In genomic region chr9:37499297-37499696, GRCh38 we compare ENCODE assay signal across 17 cellular contexts. TPM values are rescaled to one million over a fixed set of nuclear protein-coding genes. Genes with fewer than 3 reads are reported as not detected.
A peak's percentile ranks its signal among the peaks of the same experiment; 100 is the strongest.
DNase-seq lines count a peak whose midpoint lies in the region; ATAC-seq, FAIRE-seq and TF ChIP-seq lines count a peak whose summit lies in the region.
"Had no signal": no experiment of that assay in that cellular context is flagged by ENCODE, and none has a peak within 500 bp of the region (broad histone marks: within the 10 kb centered on the region; RNA-seq: fewer than 3 reads in every experiment).

No MANE protein-coding gene starts in this region.

- peak overlapping the region in 1 of 2 experiments; percentile 20; a peak in 2 of 6 replicates for H3K27ac ChIP-seq in A549
- H3K27ac ChIP-seq in upper lobe of right lung = no peak overlapping the region
- H3K27ac ChIP-seq: BLaER1 treated with 17β-estradiol and CSF1 and Interleukin-3, amounts not matched to agents 10 nM and 100 nM had no signal

- TF ChIP-seq EP300 in A549 (IDR thresholded peaks at IDR 0.05) = no peak

- no peak for TF ChIP-seq RAD21 in A549 (conservative IDR thresholded peaks at IDR 0.05 in 1 of 2, IDR thresholded peaks at IDR 0.05 in 1 of 2)

- H3K36me3 Mint-ChIP-seq in activated T-cell treated with anti-CD3 and anti-CD28 coated beads, Interleukin-2, amount 50 U/mL, for 24 hours (ENCODE audit: low read depth) = peaks cover 95% of the 10 kb centered on the region
- H3K36me3 Mint-ChIP-seq in T-helper 17 cell (ENCODE audit: low read depth) (peaks cover 7% of the 10 kb centered on the region), immature natural killer cell (peaks cover 38 to 73% (median 47%) of the 10 kb centered on the region in 3 donors)

- no peaks in the 10 kb centered on the region for H3K27me3 ChIP-seq in upper lobe of right lung
- H3K27me3 ChIP-seq: BLaER1 treated with 17β-estradiol and CSF1 and Interleukin-3, amounts not matched to agents 10 nM and 100 nM had no signal

- CTCF ChIA-PET in A549 (lab: Yijun Ruan, JAX) = no interaction called here

- no peak for DNase-seq in activated T-cell treated with anti-CD3 and anti-CD28 coated beads, Interleukin-2, amount 50 U/mL, for 24 hours
- no peak for DNase-seq in activated T-cell treated with anti-CD3 and anti-CD28 coated beads, Interleukin-2, amount 50 U/mL, for 48 hours
- no peak for DNase-seq in A549 (ENCODE audit: low read depth in 1 of 2, low spot score in 1 of 2)
- DNase-seq in T-helper 17 cell = no peak
- DNase-seq in stimulated activated naive CD8-positive, alpha-beta T cell treated with anti-CD3 and anti-CD28 coated beads, Interleukin-15, amount 100 ng/mL, for 72 hours = no peak
- no peak for DNase-seq in upper lobe of right lung
- DNase-seq in immature natural killer cell = no peak
- DNase-seq: 8988T; Calu3; CD8-positive, alpha-beta T cell; DMS79 treated with DMSO at 0.1 percent for 48 hours; GF-D8; H9 had no signal

- peaks cover 30% of the 10 kb centered on the region for H3K4me1 Mint-ChIP-seq in activated T-cell treated with anti-CD3 and anti-CD28 coated beads, Interleukin-2, amount 50 U/mL, for 24 hours (ENCODE audit: low read depth)
- peaks cover 27% of the 10 kb centered on the region for H3K4me1 Mint-ChIP-seq in T-helper 17 cell
- H3K4me1 Mint-ChIP-seq in stimulated activated naive CD8-positive, alpha-beta T cell treated with anti-CD3 and anti-CD28 coated beads, Interleukin-15, amount 100 ng/mL, for 72 hours = peaks cover 25% of the 10 kb centered on the region
- peaks cover 27 to 29% of the 10 kb centered on the region in 2 donors for H3K4me1 Mint-ChIP-seq in immature natural killer cell
- H3K4me1 Mint-ChIP-seq: B cell, H9 had no signal

- no peak for TF ChIP-seq POLR2A in A549 (IDR thresholded peaks at IDR 0.05; ENCODE audit: low read length)

- intact Hi-C loops in upper lobe of right lung (cut with DNase I) = no loop called here

- H3K27ac Mint-ChIP-seq in activated T-cell treated with anti-CD3 and anti-CD28 coated beads, Interleukin-2, amount 50 U/mL, for 24 hours = peak overlapping the region; percentile 61
- H3K27ac Mint-ChIP-seq in T-helper 17 cell (peak overlapping the region; percentile 9), immature natural killer cell (peak overlapping the region in 1 of 6 donors; percentile 71)
- peak overlapping the region; percentile 80 to 96 for H3K27ac Mint-ChIP-seq in stimulated activated naive CD8-positive, alpha-beta T cell treated with anti-CD3 and anti-CD28 coated beads, Interleukin-15, amount 100 ng/mL, for 72 hours
- H3K27ac Mint-ChIP-seq: B cell; CD8-positive, alpha-beta T cell; H9 had no signal

- POLR2A ChIA-PET in A549 (lab: Yijun Ruan, JAX) = no interaction called here

- H3K4me2 ChIP-seq in A549 = no peak overlapping the region
- H3K4me2 ChIP-seq: BLaER1 treated with 17β-estradiol and CSF1 and Interleukin-3, amounts not matched to agents 10 nM and 100 nM had no signal

- no peaks in the 10 kb centered on the region for H3K4me1 ChIP-seq in A549
- H3K4me1 ChIP-seq in upper lobe of right lung = no peaks in the 10 kb centered on the region

- no peaks in the 10 kb centered on the region for H3K27me3 Mint-ChIP-seq in activated T-cell treated with anti-CD3 and anti-CD28 coated beads, Interleukin-2, amount 50 U/mL, for 24 hours
- H3K27me3 Mint-ChIP-seq in T-helper 17 cell (no peaks in the 10 kb centered on the region), immature natural killer cell (ENCODE audit: low read depth in 3 of 3) (peaks cover 0 to 16% (median 2%) of the 10 kb centered on the region in 3 donors)
- no peaks in the 10 kb centered on the region for H3K27me3 Mint-ChIP-seq in stimulated activated naive CD8-positive, alpha-beta T cell treated with anti-CD3 and anti-CD28 coated beads, Interleukin-15, amount 100 ng/mL, for 72 hours
- H3K27me3 Mint-ChIP-seq: B cell had no signal

- no peaks in the 10 kb centered on the region for H3K9me3 Mint-ChIP-seq in activated T-cell treated with anti-CD3 and anti-CD28 coated beads, Interleukin-2, amount 50 U/mL, for 24 hours
- H3K9me3 Mint-ChIP-seq in stimulated activated naive CD8-positive, alpha-beta T cell treated with anti-CD3 and anti-CD28 coated beads, Interleukin-15, amount 100 ng/mL, for 72 hours = no peaks in the 10 kb centered on the region
- H3K9me3 Mint-ChIP-seq in immature natural killer cell = no peaks in the 10 kb centered on the region
- H3K9me3 Mint-ChIP-seq: CD8-positive, alpha-beta T cell; H9 had no signal

- no peak overlapping the region for H3K4me3 Mint-ChIP-seq in activated T-cell treated with anti-CD3 and anti-CD28 coated beads, Interleukin-2, amount 50 U/mL, for 24 hours
- H3K4me3 Mint-ChIP-seq in T-helper 17 cell (no peak overlapping the region), immature natural killer cell (no peak overlapping the region)
- H3K4me3 Mint-ChIP-seq in stimulated activated naive CD8-positive, alpha-beta T cell treated with anti-CD3 and anti-CD28 coated beads, Interleukin-15, amount 100 ng/mL, for 72 hours = no peak overlapping the region
- H3K4me3 Mint-ChIP-seq: B cell; CD8-positive, alpha-beta T cell; H9 had no signal

- WGBS in A549 (ENCODE audit: missing lambda C conversion rate) = 95% methylated on average over 6 of the region's 6 CpGs

- H3K36me3 ChIP-seq in upper lobe of right lung = peaks cover 93% of the 10 kb centered on the region

- H3K4me3 ChIP-seq in A549 = no peak overlapping the region
- H3K4me3 ChIP-seq in upper lobe of right lung = no peak overlapping the region
- H3K4me3 ChIP-seq: BLaER1 treated with 17β-estradiol and CSF1 and Interleukin-3, amounts not matched to agents 10 nM and 100 nM had no signal

- no peak for FAIRE-seq in A549 (lab: Jason Lieb, UNC)
- FAIRE-seq: H1, HTR-8/SVneo had no signal

- no peak for ATAC-seq in A549
- ATAC-seq in T-helper 17 cell = no peak
- no peak for ATAC-seq in stimulated activated naive CD8-positive, alpha-beta T cell treated with anti-CD3 and anti-CD28 coated beads, Interleukin-15, amount 100 ng/mL, for 72 hours
- no peak for ATAC-seq in upper lobe of right lung
- ATAC-seq: CD8-positive, alpha-beta T cell had no signal

- H3K9me3 ChIP-seq in A549 = no peaks in the 10 kb centered on the region
- H3K9me3 ChIP-seq in T-helper 17 cell (ENCODE audit: control insufficient read depth, low read length, poor library complexity, severe bottlenecking) = no peaks in the 10 kb centered on the region
- no peaks in the 10 kb centered on the region for H3K9me3 ChIP-seq in upper lobe of right lung
- H3K9me3 ChIP-seq: BLaER1 treated with 17β-estradiol and CSF1 and Interleukin-3, amounts not matched to agents 10 nM and 100 nM had no signal

- TF ChIP-seq CTCF in A549 (IDR thresholded peaks at IDR 0.05) (no peak), upper lobe of right lung (IDR thresholded peaks at IDR 0.05) (no peak)

TF ChIP-seq in A549, 52 proteins besides CTCF, POLR2A, EP300 and RAD21:
- no peak for TF ChIP-seq ZFP36 (IDR thresholded peaks at IDR 0.05; ENCODE audit: borderline replicate concordance, partially characterized antibody)
- TF ChIP-seq NFE2L2 (conservative IDR thresholded peaks at IDR 0.05; ENCODE audit: low read length) = peak; percentile 93
- TF ChIP-seq MAFK (IDR thresholded peaks at IDR 0.05; ENCODE audit: partially characterized antibody) = peak; percentile 94
- TF ChIP-seq CBX8 (IDR thresholded peaks at IDR 0.05) = no peak
- TF ChIP-seq FOSL2 (IDR thresholded peaks at IDR 0.05) = no peak
- no peak for TF ChIP-seq FOSL2 (CRISPR knock-in tag; IDR thresholded peaks at IDR 0.05)
- no peak for TF ChIP-seq ESRRA (IDR thresholded peaks at IDR 0.05; ENCODE audit: borderline replicate concordance, low read length)

RNA-seq across cellular contexts. Expression of gene POLR1E, which starts 13.5 kb away (rescaled TPM):
- polyA plus RNA-seq in A549 (2011; rRNA removed) (47.2 and 49.8 TPM in 2 replicates), A549 (2017; fragmentation: RNase III; extraction: RNeasy Plus Mini Kit Qiagen cat#74134 plus additional on column Dnase treatment) (39.0 to 48.6 TPM (median 41.9 TPM) in 3 replicates), immature natural killer cell (10 to 100 TPM; 12.1 to 19.3 (median 16.7) TPM)
- polyA plus RNA-seq in A549 (2012; cell fraction: cytosol; rRNA removed) = 37.6 and 38.4 TPM in 2 replicates
- polyA plus RNA-seq in A549 (2012; cell fraction: nucleus; rRNA removed) = 12.5 and 13.4 TPM in 2 replicates
- polyA minus RNA-seq in A549 (2011; rRNA and poly(A)+ RNA removed) = 28.3 and 29.1 TPM in 2 replicates
- total RNA-seq in T-helper 17 cell (10 to 100 TPM; 28.6 to 38.3 TPM), upper lobe of right lung (16.6 TPM)

RNA-seq across cellular contexts. Expression of gene ZBTB5, which starts 34.0 kb away (rescaled TPM):
- polyA plus RNA-seq in A549 (2011; rRNA removed) (18.1 and 19.8 TPM in 2 replicates), A549 (2017; fragmentation: RNase III; extraction: RNeasy Plus Mini Kit Qiagen cat#74134 plus additional on column Dnase treatment) (10.7 to 12.4 TPM (median 11.7 TPM) in 3 replicates), immature natural killer cell (1 to 10 TPM in 1 of 3 donors, under 1 TPM in 1, not detected in 1; 0.72 to 1.2 TPM)
- polyA plus RNA-seq in A549 (2012; cell fraction: cytosol; rRNA removed) = 6.7 and 8.8 TPM in 2 replicates
- polyA plus RNA-seq in A549 (2012; cell fraction: nucleus; rRNA removed) = 12.0 and 15.5 TPM in 2 replicates
- polyA minus RNA-seq in A549 (2011; rRNA and poly(A)+ RNA removed) = 26.7 and 29.1 TPM in 2 replicates
- total RNA-seq in T-helper 17 cell (10 to 100 TPM; 13.9 to 16.5 TPM), upper lobe of right lung (10.1 TPM)
